8 cellular contexts compared by ENCODE assay signal in genomic region chr20:52105045-52105572, GRCh38.
DNase-seq lines count a peak whose midpoint lies in the region; FAIRE-seq and TF ChIP-seq lines count a peak whose summit lies in the region.

No MANE protein-coding gene starts in this region.

- no peak overlapping the region for H3K4me2 ChIP-seq in OCI-LY7 (ENCODE audit: low read length)

- BruUV-seq in OCI-LY7 (replicated peaks; lab: Mats Ljungman, UMichigan), result no TSS peak

- no peak overlapping the region for H2AFZ ChIP-seq in OCI-LY7 (ENCODE audit: low read length)

- H3K36me3 ChIP-seq in breast epithelium (no peaks in the 10 kb centered on the region), kidney (ENCODE audit: control insufficient read depth in 1 of 2, insufficient read depth in 2 of 2, low read length in 2 of 2) (no peaks in the 10 kb centered on the region), subcutaneous abdominal adipose tissue (ENCODE audit: control insufficient read depth in 5 of 5, insufficient read depth in 5 of 5, low read length in 5 of 5) (no peaks in the 10 kb centered on the region), OCI-LY7 (ENCODE audit: insufficient read depth, low read length) (no peaks in the 10 kb centered on the region)

- H4K20me1 ChIP-seq in OCI-LY7 (ENCODE audit: insufficient read depth, low read length), result no peaks in the 10 kb centered on the region

- FAIRE-seq in kidney (lab: Jason Lieb, UNC), result no peak

- no peaks in the 10 kb centered on the region for H3K9me3 ChIP-seq in breast epithelium
- H3K9me3 ChIP-seq in kidney (ENCODE audit: control insufficient read depth in 1 of 2, low read length in 2 of 2), result no peaks in the 10 kb centered on the region
- H3K9me3 ChIP-seq in subcutaneous abdominal adipose tissue (ENCODE audit: control insufficient read depth in 5 of 5, low read length in 5 of 5), result no peaks in the 10 kb centered on the region
- H3K9me3 ChIP-seq in OCI-LY7 (ENCODE audit: low read length), result no peaks in the 10 kb centered on the region

- intact Hi-C loops in breast epithelium (cut with DNase I; ENCODE audit: low total_unique reads) (loop anchor here (5.0 kb wide), 1 partner anchor 1577 kb away; no protein-coding TSS in a partner anchor), kidney (cut with DNase I) (no loop called here), OCI-LY7 (cut with micrococcal nuclease; ENCODE audit: unreplicated experiment) (no loop called here)

- H3K9ac ChIP-seq in kidney (ENCODE audit: low read length in 2 of 2), result no peak overlapping the region
- no peak overlapping the region for H3K9ac ChIP-seq in subcutaneous abdominal adipose tissue (ENCODE audit: low read length in 5 of 5)

- CTCF ChIA-PET in OCI-LY7 (lab: Charles Lee; ENCODE audit: unreplicated experiment), result no interaction called here

- no peaks in the 10 kb centered on the region for H3K9me2 ChIP-seq in OCI-LY7 (ENCODE audit: insufficient read depth, low read length)

- no peaks in the 10 kb centered on the region for H3K79me2 ChIP-seq in OCI-LY7 (ENCODE audit: insufficient read depth, low read depth, low read length)

- H3K27ac ChIP-seq in breast epithelium (no peak overlapping the region), kidney (ENCODE audit: low read depth in 2 of 2, low read length in 2 of 2) (no peak overlapping the region), subcutaneous abdominal adipose tissue (ENCODE audit: low read depth, low read length) (no peak overlapping the region), OCI-LY7 (ENCODE audit: low read depth, low read length, poor library complexity, severe bottlenecking) (no peak overlapping the region)

- peak overlapping the region; percentile 29 to 77 (median 54) for H3K4me3 ChIP-seq in breast epithelium
- H3K4me3 ChIP-seq in kidney (ENCODE audit: low read length in 2 of 2), result peak overlapping the region in 1 of 2 donors; percentile 60
- peak overlapping the region in 4 of 5 donors; percentile 40 to 59 (median 46) for H3K4me3 ChIP-seq in subcutaneous abdominal adipose tissue (ENCODE audit: low read depth in 1 of 5, low read length in 5 of 5)
- H3K4me3 ChIP-seq in OCI-LY7 (ENCODE audit: low read depth, low read length, poor library complexity, severe bottlenecking), result no peak overlapping the region

- DNase-seq in stimulated activated CD4-positive, alpha-beta T cell treated with anti-CD3 and anti-CD28 coated beads, Interleukin-15, amount 100 ng/mL, for 24 hours, result peak; percentile 11
- DNase-seq in stimulated activated CD4-positive, alpha-beta T cell treated with anti-CD3 and anti-CD28 coated beads, Interleukin-2, amount 100 ng/mL, for 48 hours, result no peak
- DNase-seq in breast epithelium (ENCODE audit: low spot score in 2 of 2) (no peak), kidney (peak; percentile 67), OCI-LY7 (ENCODE audit: low spot score) (no peak), UCSD-AML1 (lab: John Stamatoyannopoulos, UW; ENCODE audit: unreplicated experiment) (no peak), hypothalamus (lab: John Stamatoyannopoulos, UW) (no peak)

- POLR2A ChIA-PET in OCI-LY7 (lab: Charles Lee), result interaction anchor here (0.7 kb wide), 1 partner anchor 86 kb away, joined by 4 read pairs; no protein-coding TSS in a partner anchor

- no peaks in the 10 kb centered on the region for H3K4me1 ChIP-seq in breast epithelium
- H3K4me1 ChIP-seq in kidney (ENCODE audit: control insufficient read depth in 1 of 2, insufficient read depth in 1 of 2, low read depth in 1 of 2, low read length in 2 of 2), result peaks cover 0 to 5% of the 10 kb centered on the region in 2 donors
- H3K4me1 ChIP-seq in subcutaneous abdominal adipose tissue (ENCODE audit: control insufficient read depth in 5 of 5, insufficient read depth in 5 of 5, low read length in 5 of 5), result peaks cover 0 to 30% (median 26%) of the 10 kb centered on the region in 5 donors
- no peaks in the 10 kb centered on the region for H3K4me1 ChIP-seq in OCI-LY7 (ENCODE audit: insufficient read depth, low read length, poor library complexity, severe bottlenecking)

- no peak for TF ChIP-seq POLR2A in breast epithelium (IDR thresholded peaks at IDR 0.05)

- peaks cover 5 to 25% of the 10 kb centered on the region in 2 donors for H3K27me3 ChIP-seq in breast epithelium
- H3K27me3 ChIP-seq in subcutaneous abdominal adipose tissue (ENCODE audit: control insufficient read depth in 5 of 5, insufficient read depth in 4 of 5, low read length in 5 of 5), result peaks cover 23 to 32% (median 31%) of the 10 kb centered on the region in 5 donors

- TF ChIP-seq CTCF in breast epithelium (IDR thresholded peaks at IDR 0.05) (no peak), kidney (IDR thresholded peaks at IDR 0.05; ENCODE audit: borderline replicate concordance, extremely low read depth, insufficient read depth) (no peak), OCI-LY7 (conservative IDR thresholded peaks at IDR 0.05; ENCODE audit: low read length) (no peak)

Comparison
In these comparisons a context has a peak if more than half of its experiments do, and no peak if none do; other contexts are left out.
1. DNase-seq: peak in stimulated activated CD4-positive, alpha-beta T cell treated with anti-CD3 and anti-CD28 coated beads, Interleukin-15, amount 100 ng/mL, for 24 hours (single experiment) and kidney (single experiment); none in stimulated activated CD4-positive, alpha-beta T cell treated with anti-CD3 and anti-CD28 coated beads, Interleukin-2, amount 100 ng/mL, for 48 hours (0 of 2), breast epithelium (0 of 2), OCI-LY7 (single experiment), UCSD-AML1 (single experiment) and hypothalamus (0 of 51).